17 cellular contexts compared by ENCODE assay signal in the genomic region with DNA sequence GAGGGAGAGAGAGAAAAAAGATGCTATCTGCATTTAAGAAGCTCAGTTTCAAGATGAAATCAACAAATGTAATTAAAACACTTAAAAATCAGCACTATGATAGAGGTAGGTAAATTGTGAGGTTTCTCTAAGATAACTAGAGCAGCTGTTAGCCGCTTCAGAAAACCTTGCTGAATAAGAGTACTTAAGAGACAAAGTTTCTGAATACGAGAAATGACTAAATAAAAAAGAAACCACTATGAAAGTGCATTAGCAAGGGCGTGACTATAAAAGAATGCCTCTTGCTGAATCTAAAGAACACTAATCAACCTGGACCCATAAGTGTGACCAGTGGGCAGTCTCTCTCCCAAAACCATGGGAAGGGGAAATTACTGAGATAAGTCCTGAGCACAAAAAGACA. TPM values are rescaled to one million over a fixed set of nuclear protein-coding genes. Genes with fewer than 3 reads are reported as not detected.
DNase-seq lines count a peak whose midpoint lies in the region; ATAC-seq and TF ChIP-seq lines count a peak whose summit lies in the region.
"Had no signal": no experiment of that assay in that cellular context is flagged by ENCODE, and none has a peak within 500 bp of the region (broad histone marks: within the 10 kb centered on the region; RNA-seq: fewer than 3 reads in every experiment).

No MANE protein-coding gene starts in this region.

- H3K27ac Mint-ChIP-seq in activated B cell treated with CpG ODN at 0.5 μM for 24 hours: peak overlapping the region; percentile 92
- H3K27ac Mint-ChIP-seq: dendritic cell treated with granulocyte-macrophage colony-stimulating factor and Interleukin-4, amounts not matched to agents 40 ng/mL and 50 ng/mL, for 4 days had no signal

- no peaks in the 10 kb centered on the region for H3K27me3 ChIP-seq in stomach
- H3K27me3 ChIP-seq: heart left ventricle, thyroid gland had no signal

- H3K27me3 Mint-ChIP-seq in activated B cell treated with CpG ODN at 0.5 μM for 24 hours: no peaks in the 10 kb centered on the region
- H3K27me3 Mint-ChIP-seq: dendritic cell treated with granulocyte-macrophage colony-stimulating factor and Interleukin-4, amounts not matched to agents 40 ng/mL and 50 ng/mL, for 4 days had no signal

- H3K4me1 Mint-ChIP-seq in activated B cell treated with CpG ODN at 0.5 μM for 24 hours: peaks cover 56% of the 10 kb centered on the region

- no peaks in the 10 kb centered on the region for H3K9me3 Mint-ChIP-seq in activated B cell treated with CpG ODN at 0.5 μM for 24 hours
- H3K9me3 Mint-ChIP-seq: dendritic cell treated with granulocyte-macrophage colony-stimulating factor and Interleukin-4, amounts not matched to agents 40 ng/mL and 50 ng/mL, for 4 days had no signal

- no peaks in the 10 kb centered on the region for H3K4me1 ChIP-seq in stomach
- H3K4me1 ChIP-seq: heart left ventricle, thyroid gland had no signal

- peak overlapping the region; percentile 82 for H3K4me3 Mint-ChIP-seq in activated B cell treated with CpG ODN at 0.5 μM for 24 hours
- H3K4me3 Mint-ChIP-seq: dendritic cell treated with granulocyte-macrophage colony-stimulating factor and Interleukin-4, amounts not matched to agents 40 ng/mL and 50 ng/mL, for 4 days had no signal

- TF ChIP-seq CTCF in GM13977 (IDR thresholded peaks at IDR 0.05; ENCODE audit: extremely low read depth, insufficient read depth, missing control alignments): no peak
- no peak for TF ChIP-seq CTCF in activated B cell treated with CpG ODN at 0.5 μM for 24 hours (IDR thresholded peaks at IDR 0.05)
- no peak for TF ChIP-seq CTCF in stomach (IDR thresholded peaks at IDR 0.05)

- 94 to 98% (median 98%) methylated on average over 3 of the region's 3 CpGs for WGBS in stomach, 5 donors

- ATAC-seq in GM19397 (IDR thresholded peaks at IDR 0.05; ENCODE audit: unreplicated experiment) (peak; percentile 62), HG03066 (IDR thresholded peaks at IDR 0.05; ENCODE audit: low read depth, unreplicated experiment) (peak; percentile 75), activated B cell treated with CpG ODN at 0.5 μM for 24 hours (ENCODE audit: low read depth) (peak; percentile 55), Right ventricle myocardium inferior (no peak)
- ATAC-seq: esophagus mucosa, heart left ventricle had no signal

- H3K36me3 Mint-ChIP-seq in activated B cell treated with CpG ODN at 0.5 μM for 24 hours (ENCODE audit: low read depth): peaks cover 50% of the 10 kb centered on the region

- TF ChIP-seq EP300 in stomach (IDR thresholded peaks at IDR 0.05): no peak

- DNase-seq in GM13977 (ENCODE audit: low spot score) (peak; percentile 30), activated B cell treated with CpG ODN at 0.5 μM for 24 hours (no peak), Right ventricle myocardium inferior (ENCODE audit: missing footprints) (no peak), NCI-H146 (lab: John Stamatoyannopoulos, UW) (no peak), stomach (no peak)
- DNase-seq in activated effector memory CD4-positive, alpha-beta T cell treated with anti-CD3 and anti-CD28 coated beads, Interleukin-2, amount 50 U/mL, for 16 hours: no peak
- DNase-seq: COR-L47; heart left ventricle; islet precursor cell; NCI-H187; stimulated activated CD4-positive, alpha-beta T cell treated with anti-CD3 and anti-CD28 coated beads, Interleukin-1b, Interleukin-23, amount 100 ng/mL, for 48 hours; thyroid gland had no signal

- H3K4me3 ChIP-seq in stomach: no peak overlapping the region
- H3K4me3 ChIP-seq: heart left ventricle, thyroid gland had no signal

- peaks cover 8 to 55% (median 51%) of the 10 kb centered on the region in 4 donors for H3K36me3 ChIP-seq in stomach

- intact Hi-C loops in activated B cell treated with CpG ODN at 0.5 μM for 24 hours (cut with micrococcal nuclease): no loop called here
- intact Hi-C loops in Right ventricle myocardium inferior (cut with DNase I): no loop called here
- intact Hi-C loops in stomach (cut with DNase I; ENCODE audit: low total_unique reads): no loop called here

- H3K9me3 ChIP-seq in stomach: no peaks in the 10 kb centered on the region
- H3K9me3 ChIP-seq: heart left ventricle, thyroid gland had no signal

- in situ Hi-C loops in GM13977 (cut with MboI; ENCODE audit: low pct_unique_long_range_greater_than_20kb, low sequenced_read_pairs, unreplicated experiment): no loop called here

- H3K27ac ChIP-seq in stomach: peak overlapping the region in 1 of 5 donors; percentile 11
- H3K27ac ChIP-seq: heart left ventricle, HL-60, thyroid gland had no signal

- CTCF ChIA-PET in activated B cell treated with CpG ODN at 0.5 μM for 24 hours (lab: Charles Lee): interaction anchor here (0.9 to 1.0 kb wide), 2 partner anchors 18 to 308 kb away, joined by 3 to 4 read pairs; no protein-coding TSS in a partner anchor

- POLR2A ChIA-PET in activated B cell treated with CpG ODN at 0.5 μM for 24 hours (lab: Charles Lee): interaction anchor here (0.5 to 3.6 kb wide), 8 partner anchors 16 to 247 kb away, joined by 3 to 25 read pairs (median 7); a partner anchor contains a TSS

- no peak for TF ChIP-seq POLR2A in stomach (IDR thresholded peaks at IDR 0.05)

RNA-seq across cellular contexts. Expression of a gene that starts 41.8 kb away (rescaled TPM):
- 40.1 and 52.4 TPM in 2 replicates for total RNA-seq in activated B cell treated with CpG ODN at 0.5 μM for 24 hours
- 6.3 TPM for total RNA-seq in Right ventricle myocardium inferior
- 10 to 100 TPM in 2 of 5 donors, 1 to 10 TPM in 3; 1.8 to 40.6 (median 8.4) TPM for total RNA-seq in stomach
- 10 to 100 TPM in 1 of 3 donors, 1 to 10 TPM in 2; 6.2 to 12.2 (median 9.2) TPM for polyA plus RNA-seq in stomach

RNA-seq across cellular contexts. Expression of a gene that starts 41.9 kb away (rescaled TPM):
- total RNA-seq in activated B cell treated with CpG ODN at 0.5 μM for 24 hours (43.3 and 47.7 TPM in 2 replicates), Right ventricle myocardium inferior (3.3 TPM), stomach (10 to 100 TPM in 1 of 5 donors, 1 to 10 TPM in 2, not detected in 2; 1.2 to 10.5 (median 2.2) TPM)
- polyA plus RNA-seq in stomach: 10 to 100 TPM in 1 of 3 donors, 1 to 10 TPM in 2; 5.3 to 11.9 (median 6.4) TPM

RNA-seq across cellular contexts. Expression of a gene that starts 43.5 kb away (rescaled TPM):
- total RNA-seq in activated B cell treated with CpG ODN at 0.5 μM for 24 hours: 37.3 and 44.7 TPM in 2 replicates
- total RNA-seq in Right ventricle myocardium inferior: 47.5 TPM
- total RNA-seq in stomach: 10 to 100 TPM; 53.9 to 81.1 (median 62.3) TPM
- polyA plus RNA-seq in stomach: 10 to 100 TPM in 2 of 3 donors, 1 to 10 TPM in 1; 6.7 to 16.0 (median 10.8) TPM
